ENCODE assay signal across 17 cellular contexts in the genomic region with DNA sequence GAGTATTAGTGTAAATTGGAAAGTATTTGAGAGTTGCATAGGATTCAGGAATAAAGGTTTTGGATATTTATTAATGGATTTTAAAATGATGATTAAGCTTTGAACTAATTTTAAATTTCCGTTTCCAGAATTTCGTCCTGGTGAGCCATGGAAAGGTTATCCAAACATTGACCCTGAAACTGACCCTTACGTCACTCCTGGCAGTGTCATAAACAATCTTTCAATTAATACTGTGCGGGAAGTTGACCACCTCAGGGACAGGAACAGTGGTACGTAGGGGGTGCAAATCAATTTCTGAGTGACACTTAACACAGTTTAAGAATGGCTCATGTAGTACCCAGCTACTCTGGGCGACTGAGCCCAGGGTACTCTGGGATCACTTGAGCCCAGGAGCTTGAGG. TPM values are rescaled to one million over a fixed set of nuclear protein-coding genes. Genes with fewer than 3 reads are reported as not detected.
DNase-seq lines count a peak whose midpoint lies in the region; ATAC-seq, FAIRE-seq and TF ChIP-seq lines count a peak whose summit lies in the region.
"Had no signal": no experiment of that assay in that cellular context is flagged by ENCODE, and none has a peak within 500 bp of the region (broad histone marks: within the 10 kb centered on the region; RNA-seq: fewer than 3 reads in every experiment).

No MANE protein-coding gene starts in this region.

- H3K4me3 ChIP-seq in endothelial cell of umbilical vein (replicated peaks in 1 of 3; ENCODE audit: insufficient read depth in 1 of 3, low read depth in 1 of 3, low read length in 3 of 3): no peak overlapping the region
- H3K4me3 ChIP-seq: BLaER1, HAP-1 had no signal

- no peaks in the 10 kb centered on the region for H3K79me2 ChIP-seq in endothelial cell of umbilical vein (ENCODE audit: control insufficient read depth, insufficient read depth, low read length)

- H3K27me3 ChIP-seq in endothelial cell of umbilical vein (ENCODE audit: control insufficient read depth in 2 of 2, insufficient read depth in 2 of 2, low read length in 2 of 2): no peaks in the 10 kb centered on the region
- H3K27me3 ChIP-seq: BLaER1 had no signal

- H3K27ac Mint-ChIP-seq in activated naive CD4-positive, alpha-beta T cell treated with anti-CD3 and anti-CD28 coated beads, Interleukin-2, amount 10 ng/mL, durations not matched to agents 7 days and 5 days: peak overlapping the region; percentile 28
- peak overlapping the region; percentile 41; the same call in 1 of the 2 replicates for H3K27ac Mint-ChIP-seq in WTC11
- H3K27ac Mint-ChIP-seq in nephron progenitor cell: peak overlapping the region; percentile 87
- H3K27ac Mint-ChIP-seq in stimulated activated memory B cell treated with anti-CD40 and anti-IgM and Interleukin-4, amounts not matched to agents 10 μg/mL and 1 μg/mL and 100 μg/mL, for 72 hours: no peak overlapping the region
- H3K27ac Mint-ChIP-seq: CD14-positive monocyte had no signal

- H3K9ac ChIP-seq in endothelial cell of umbilical vein (replicated peaks; ENCODE audit: extremely low read depth, insufficient read depth, low read length): no peak overlapping the region
- H3K9ac ChIP-seq: BLaER1 had no signal

- ATAC-seq in WTC11: no peak
- ATAC-seq in stimulated activated memory B cell treated with anti-CD40 and anti-IgM and Interleukin-4, amounts not matched to agents 10 μg/mL and 1 μg/mL and 100 μg/mL, for 72 hours: no peak

- TF ChIP-seq CTCF in WTC11 (IDR thresholded peaks at IDR 0.05): no peak
- TF ChIP-seq CTCF in endothelial cell of umbilical vein (IDR thresholded peaks at IDR 0.05; ENCODE audit: extremely low read depth in 1 of 2, insufficient read depth in 1 of 2, low read depth in 1 of 2, low read length in 2 of 2): no peak
- TF ChIP-seq CTCF in nephron progenitor cell (IDR thresholded peaks at IDR 0.05): no peak

- BruUV-seq in endothelial cell of umbilical vein (replicated peaks; lab: Mats Ljungman, UMichigan): no TSS peak

- H3K9me3 ChIP-seq in endothelial cell of umbilical vein (replicated peaks; ENCODE audit: control insufficient read depth, insufficient read depth, low read length): no peaks in the 10 kb centered on the region
- H3K9me3 ChIP-seq: BLaER1, HAP-1 had no signal

- H3K4me1 Mint-ChIP-seq in activated naive CD4-positive, alpha-beta T cell treated with anti-CD3 and anti-CD28 coated beads, Interleukin-2, amount 10 ng/mL, durations not matched to agents 7 days and 5 days: no peaks in the 10 kb centered on the region
- no peaks in the 10 kb centered on the region for H3K4me1 Mint-ChIP-seq in WTC11
- peaks cover under 1% of the 10 kb centered on the region for H3K4me1 Mint-ChIP-seq in nephron progenitor cell
- no peaks in the 10 kb centered on the region for H3K4me1 Mint-ChIP-seq in stimulated activated memory B cell treated with anti-CD40 and anti-IgM and Interleukin-4, amounts not matched to agents 10 μg/mL and 1 μg/mL and 100 μg/mL, for 72 hours
- H3K4me1 Mint-ChIP-seq: CD14-positive monocyte; CD4-positive, alpha-beta memory T cell had no signal

- no peaks in the 10 kb centered on the region for H3K9me1 ChIP-seq in endothelial cell of umbilical vein (replicated peaks; ENCODE audit: control insufficient read depth, extremely low read depth, insufficient read depth, low read length)

- POLR2A ChIA-PET in WTC11 (lab: Charles Lee) (no interaction called here), endothelial cell of umbilical vein (lab: Charles Lee) (no interaction called here)

- peaks cover 21 to 50% of the 10 kb centered on the region in 2 experiments for H3K36me3 ChIP-seq in endothelial cell of umbilical vein (ENCODE audit: control insufficient read depth in 2 of 2, extremely low read depth in 1 of 2, insufficient read depth in 2 of 2, low read length in 2 of 2)

- dilution Hi-C loops in endothelial cell of umbilical vein (cut with MboI; ENCODE audit: extremely low pct_ligation_motif_present, low sequenced_read_pairs): no loop called here

- no peaks in the 10 kb centered on the region for H4K20me1 ChIP-seq in endothelial cell of umbilical vein (replicated peaks; ENCODE audit: control insufficient read depth, extremely low read depth, insufficient read depth, low read length)

- peaks cover 9% of the 10 kb centered on the region for H3K4me1 ChIP-seq in endothelial cell of umbilical vein (ENCODE audit: control insufficient read depth, extremely low read depth, insufficient read depth, low read length)
- H3K4me1 ChIP-seq: BLaER1, HAP-1 had no signal

- FAIRE-seq in endothelial cell of umbilical vein (lab: Jason Lieb, UNC): peak; percentile 8

- H3K4me2 ChIP-seq in endothelial cell of umbilical vein (ENCODE audit: insufficient read depth, low read length): no peak overlapping the region
- H3K4me2 ChIP-seq: BLaER1 had no signal

- H3K27ac ChIP-seq in endothelial cell of umbilical vein (ENCODE audit: insufficient read depth, low read depth, low read length): no peak overlapping the region
- H3K27ac ChIP-seq: BLaER1 had no signal

- DNase-seq in activated naive CD4-positive, alpha-beta T cell treated with anti-CD3 and anti-CD28 coated beads, Interleukin-2, amount 10 ng/mL, durations not matched to agents 7 days and 5 days: no peak
- DNase-seq in activated naive CD4-positive, alpha-beta T cell treated with Interleukin-2 at 50 U/mL for 16 hours: no peak
- DNase-seq in WTC11 (ENCODE audit: low spot score) (no peak), endothelial cell of umbilical vein (ENCODE audit: low read depth, low spot score) (peak; percentile 23), nephron progenitor cell (no peak), mesenteric fat pad (ENCODE audit: low spot score) (no peak), DMS 273 (lab: John Stamatoyannopoulos, UW; ENCODE audit: unreplicated experiment) (no peak)
- DNase-seq: 8988T; CD4-positive, alpha-beta memory T cell; DMS79 treated with DMSO at 0.1 percent for 48 hours; GF-D8 had no signal

- peaks cover 57% of the 10 kb centered on the region for H3K36me3 Mint-ChIP-seq in activated naive CD4-positive, alpha-beta T cell treated with anti-CD3 and anti-CD28 coated beads, Interleukin-2, amount 10 ng/mL, durations not matched to agents 7 days and 5 days
- H3K36me3 Mint-ChIP-seq in WTC11: peaks cover 76% of the 10 kb centered on the region
- H3K36me3 Mint-ChIP-seq in nephron progenitor cell (ENCODE audit: low read depth): peaks cover 63% of the 10 kb centered on the region
- peaks cover 65% of the 10 kb centered on the region for H3K36me3 Mint-ChIP-seq in stimulated activated memory B cell treated with anti-CD40 and anti-IgM and Interleukin-4, amounts not matched to agents 10 μg/mL and 1 μg/mL and 100 μg/mL, for 72 hours

- no peak overlapping the region for H3K4me3 Mint-ChIP-seq in activated naive CD4-positive, alpha-beta T cell treated with anti-CD3 and anti-CD28 coated beads, Interleukin-2, amount 10 ng/mL, durations not matched to agents 7 days and 5 days
- no peak overlapping the region for H3K4me3 Mint-ChIP-seq in WTC11
- no peak overlapping the region for H3K4me3 Mint-ChIP-seq in nephron progenitor cell
- H3K4me3 Mint-ChIP-seq in stimulated activated memory B cell treated with anti-CD40 and anti-IgM and Interleukin-4, amounts not matched to agents 10 μg/mL and 1 μg/mL and 100 μg/mL, for 72 hours: no peak overlapping the region
- H3K4me3 Mint-ChIP-seq: CD14-positive monocyte; CD4-positive, alpha-beta memory T cell had no signal

- no peaks in the 10 kb centered on the region for H3K9me3 Mint-ChIP-seq in activated naive CD4-positive, alpha-beta T cell treated with anti-CD3 and anti-CD28 coated beads, Interleukin-2, amount 10 ng/mL, durations not matched to agents 7 days and 5 days
- H3K9me3 Mint-ChIP-seq in WTC11: no peaks in the 10 kb centered on the region
- no peaks in the 10 kb centered on the region for H3K9me3 Mint-ChIP-seq in nephron progenitor cell
- H3K9me3 Mint-ChIP-seq in stimulated activated memory B cell treated with anti-CD40 and anti-IgM and Interleukin-4, amounts not matched to agents 10 μg/mL and 1 μg/mL and 100 μg/mL, for 72 hours: no peaks in the 10 kb centered on the region
- H3K9me3 Mint-ChIP-seq: CD14-positive monocyte; CD4-positive, alpha-beta memory T cell had no signal

- CTCF ChIA-PET in activated naive CD4-positive, alpha-beta T cell treated with anti-CD3 and anti-CD28 coated beads, Interleukin-2, amount 10 ng/mL, durations not matched to agents 7 days and 5 days (lab: Charles Lee): interaction anchor here (0.7 kb wide), 1 partner anchor 11 kb away, joined by 4 read pairs; no protein-coding TSS in a partner anchor
- CTCF ChIA-PET in WTC11 (lab: Charles Lee) (no interaction called here), endothelial cell of umbilical vein (lab: Charles Lee) (interaction anchor here (1.0 kb wide), 2 partner anchors 21 to 299 kb away, joined by 3 to 5 read pairs; no protein-coding TSS in a partner anchor)

- intact Hi-C loops in endothelial cell of umbilical vein (cut with micrococcal nuclease): no loop called here

- no peaks in the 10 kb centered on the region for H3K27me3 Mint-ChIP-seq in activated naive CD4-positive, alpha-beta T cell treated with anti-CD3 and anti-CD28 coated beads, Interleukin-2, amount 10 ng/mL, durations not matched to agents 7 days and 5 days
- H3K27me3 Mint-ChIP-seq in WTC11 (ENCODE audit: low read depth) (no peaks in the 10 kb centered on the region), nephron progenitor cell (ENCODE audit: low read depth, poor library complexity) (peaks cover 4% of the 10 kb centered on the region)
- H3K27me3 Mint-ChIP-seq in stimulated activated memory B cell treated with anti-CD40 and anti-IgM and Interleukin-4, amounts not matched to agents 10 μg/mL and 1 μg/mL and 100 μg/mL, for 72 hours: no peaks in the 10 kb centered on the region
- H3K27me3 Mint-ChIP-seq: CD4-positive, alpha-beta memory T cell had no signal

- TF ChIP-seq POLR2A in endothelial cell of umbilical vein (IDR thresholded peaks at IDR 0.05; ENCODE audit: low read depth, low read length): no peak

- no peak overlapping the region for H2AFZ ChIP-seq in endothelial cell of umbilical vein (ENCODE audit: low read depth, low read length)

TF ChIP-seq in WTC11, 78 proteins besides CTCF, POLR2A, EP300 and RAD21 (continues in another document):
- no peak for TF ChIP-seq CREB1 (CRISPR knock-in tag; IDR thresholded peaks at IDR 0.05)

TF ChIP-seq in endothelial cell of umbilical vein, 7 proteins besides CTCF, POLR2A, EP300 and RAD21 (continues in another document):
- TF ChIP-seq FOS (IDR thresholded peaks at IDR 0.05; ENCODE audit: borderline replicate concordance, insufficient read depth, low read length) (no peak), JUN (IDR thresholded peaks at IDR 0.05; ENCODE audit: borderline replicate concordance, insufficient read depth, insufficient read length, low read depth) (no peak)

RNA-seq across cellular contexts. Expression of a gene that starts 29.1 kb away (rescaled TPM):
- total RNA-seq in WTC11 (2021): 0.11 to 0.23 TPM in 2 of 3 replicates, not detected in the other
- total RNA-seq in endothelial cell of umbilical vein: not detected in 2 replicates
- polyA plus RNA-seq in endothelial cell of umbilical vein: 0.12 and 0.21 TPM in 2 replicates
- 0.04 and 0.07 TPM in 2 replicates for polyA plus RNA-seq in endothelial cell of umbilical vein (2011; cell fraction: cytosol; rRNA removed)
- polyA plus RNA-seq in endothelial cell of umbilical vein (2011; cell fraction: nucleus; rRNA removed): 0.31 and 0.43 TPM in 2 replicates
- polyA plus RNA-seq in endothelial cell of umbilical vein (2012): 0.11 and 0.45 TPM in 2 replicates
- 0.27 and 0.40 TPM in 2 replicates for polyA minus RNA-seq in endothelial cell of umbilical vein
- polyA minus RNA-seq in endothelial cell of umbilical vein (2011; cell fraction: cytosol; rRNA and poly(A)+ RNA removed): not detected
- 0.96 TPM in 1 of 2 replicates, not detected in the other for polyA minus RNA-seq in endothelial cell of umbilical vein (2011; cell fraction: nucleus; rRNA and poly(A)+ RNA removed)
- total RNA-seq in mesenteric fat pad: 0.16 TPM
- total RNA-seq: A673 had no signal
- polyA plus RNA-seq: AG04450; CD14-positive monocyte; CD4-positive, alpha-beta memory T cell had no signal
